In the genomic region with DNA sequence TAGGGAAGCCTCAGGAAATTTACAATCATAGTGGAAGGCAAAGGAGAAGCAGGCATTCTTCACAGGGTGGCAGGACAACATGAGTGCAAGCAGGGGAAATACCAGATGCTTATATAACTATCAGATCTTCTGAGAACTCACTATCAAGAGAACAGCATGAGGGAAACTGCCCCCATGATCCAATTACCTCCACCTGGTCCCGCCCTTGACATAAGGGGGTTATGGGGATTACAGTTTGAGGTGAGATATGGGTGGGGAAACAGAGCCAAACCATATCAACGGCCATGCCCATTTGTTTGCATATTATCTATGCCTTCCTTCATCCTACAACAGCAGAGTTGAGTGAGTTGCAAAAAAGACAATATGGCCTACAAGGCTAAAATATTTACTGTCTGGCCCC, we compare ENCODE assay signal across 8 cellular contexts.
"Had no signal": no experiment of that assay in that cellular context is flagged by ENCODE, and none has a peak within 500 bp of the region (broad histone marks: within the 10 kb centered on the region; RNA-seq: fewer than 3 reads in every experiment).

No MANE protein-coding gene starts in this region.

- H3K4me2 ChIP-seq: GM23338 had no signal

- FAIRE-seq: H1, K562 had no signal

- H3K4me3 Mint-ChIP-seq: GM23338, HFFc6 had no signal

- DNase-seq: H7, HFFc6, IMR-90 had no signal

- H3K4me1 ChIP-seq: HAP-1 had no signal

- H2AFZ ChIP-seq: GM23338 had no signal

- H3K4me3 ChIP-seq: GM23338, HAP-1, K562 had no signal

- H3K27ac Mint-ChIP-seq: GM23338, HFFc6 had no signal

- H3K27ac ChIP-seq: HL-60 had no signal

- H3K9me3 Mint-ChIP-seq: HFFc6 had no signal

- H3K9me3 ChIP-seq: HAP-1 had no signal

- H3K36me3 ChIP-seq: HAP-1 had no signal
